ENCODE assay signal across 1 cellular context in the genomic region with DNA sequence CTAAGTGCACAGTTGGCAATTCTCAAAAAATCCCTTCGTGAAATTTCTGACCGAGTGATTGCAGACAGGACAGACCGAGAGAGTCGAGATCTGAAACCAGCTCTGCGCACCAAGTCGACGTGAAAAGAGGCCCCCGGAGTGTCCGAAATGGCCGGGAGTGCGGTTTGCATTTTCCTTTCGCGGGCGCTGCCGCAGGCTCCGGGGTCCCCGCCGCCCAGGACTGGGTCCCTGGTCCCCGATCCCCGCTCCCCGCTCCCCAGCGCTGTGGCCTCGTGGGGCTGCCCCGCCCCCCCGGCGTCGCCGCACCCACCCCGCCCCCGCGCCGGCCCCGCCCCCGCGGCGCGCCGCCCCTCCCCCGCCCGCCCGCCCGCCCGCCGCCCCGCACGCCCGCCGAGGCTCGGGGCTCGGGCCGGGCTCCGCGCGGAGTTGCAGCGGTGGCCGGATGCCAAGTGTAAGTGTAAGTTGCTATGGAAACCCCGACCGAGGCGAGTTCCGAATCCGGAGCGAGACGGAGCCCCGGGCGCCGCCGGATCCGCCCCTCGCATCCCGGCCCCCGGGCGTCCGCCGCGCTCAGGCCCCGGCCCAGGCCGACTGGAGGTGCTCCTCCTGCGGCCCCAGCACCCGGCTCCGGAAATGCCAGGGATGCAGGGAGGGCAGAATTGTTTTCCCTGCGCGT.
A peak's percentile ranks its signal among the peaks of the same experiment; 100 is the strongest.
TF ChIP-seq lines count a peak whose summit lies in the region.

No MANE protein-coding gene starts in this region.

TF ChIP-seq in HepG2, 621 proteins besides CTCF, POLR2A, EP300 and RAD21 (continued from another document and continues in another):
- TF ChIP-seq HNRNPLL (IDR thresholded peaks at IDR 0.05; ENCODE audit: low read depth, low read length, poor library complexity, severe bottlenecking) (peak; percentile 65), ZGPAT (CRISPR knock-in tag; IDR thresholded peaks at IDR 0.05) (peak; percentile 63; the same call in 1 of the 2 replicates), ZFX (CRISPR knock-in tag; IDR thresholded peaks at IDR 0.05; ENCODE audit: low read depth) (peak; percentile 64), CERS6 (CRISPR knock-in tag; IDR thresholded peaks at IDR 0.05) (no peak), SAP130 (CRISPR knock-in tag; IDR thresholded peaks at IDR 0.05; ENCODE audit: low read depth) (peak; percentile 86), ZFY (CRISPR knock-in tag; IDR thresholded peaks at IDR 0.05) (peak; percentile 72), AHR (CRISPR knock-in tag; IDR thresholded peaks at IDR 0.05) (no peak), PTBP1 (IDR thresholded peaks at IDR 0.05; ENCODE audit: low read depth, low read length, poor library complexity, severe bottlenecking) (no peak), THAP11 (CRISPR knock-in tag; IDR thresholded peaks at IDR 0.05) (0 out of 2 replicates have a peak, but pooled peaks have one; percentile 18), TRIM24 (CRISPR knock-in tag; IDR thresholded peaks at IDR 0.05) (no peak), ZNF331 (CRISPR knock-in tag; IDR thresholded peaks at IDR 0.05) (peak; percentile 10; the same call in 1 of the 2 replicates), ZNF329 (CRISPR knock-in tag; IDR thresholded peaks at IDR 0.05; ENCODE audit: low read depth) (no peak), SIX1 (CRISPR knock-in tag; IDR thresholded peaks at IDR 0.05; ENCODE audit: borderline replicate concordance) (no peak), GMEB1 (CRISPR knock-in tag; IDR thresholded peaks at IDR 0.05; ENCODE audit: borderline replicate concordance) (no peak; the same call in 1 of the 2 replicates), ZNF800 (CRISPR knock-in tag; IDR thresholded peaks at IDR 0.05) (no peak), SMARCE1 (IDR thresholded peaks at IDR 0.05; ENCODE audit: borderline replicate concordance) (no peak), ZNF740 (CRISPR knock-in tag; IDR thresholded peaks at IDR 0.05) (no peak), SKI (IDR thresholded peaks at IDR 0.05; ENCODE audit: partially characterized antibody) (no peak), NFRKB (IDR thresholded peaks at IDR 0.05) (no peak), XRCC5 (optimal IDR thresholded peaks at IDR 0.05; ENCODE audit: low read length) (peak; percentile 26), GPBP1L1 (CRISPR knock-in tag; IDR thresholded peaks at IDR 0.05) (no peak), CREB1 (IDR thresholded peaks at IDR 0.05) (no peak), CREB1 (CRISPR knock-in tag; IDR thresholded peaks at IDR 0.05) (no peak)
- TF ChIP-seq, protein P1, sequence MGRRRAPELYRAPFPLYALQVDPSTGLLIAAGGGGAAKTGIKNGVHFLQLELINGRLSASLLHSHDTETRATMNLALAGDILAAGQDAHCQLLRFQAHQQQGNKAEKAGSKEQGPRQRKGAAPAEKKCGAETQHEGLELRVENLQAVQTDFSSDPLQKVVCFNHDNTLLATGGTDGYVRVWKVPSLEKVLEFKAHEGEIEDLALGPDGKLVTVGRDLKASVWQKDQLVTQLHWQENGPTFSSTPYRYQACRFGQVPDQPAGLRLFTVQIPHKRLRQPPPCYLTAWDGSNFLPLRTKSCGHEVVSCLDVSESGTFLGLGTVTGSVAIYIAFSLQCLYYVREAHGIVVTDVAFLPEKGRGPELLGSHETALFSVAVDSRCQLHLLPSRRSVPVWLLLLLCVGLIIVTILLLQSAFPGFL (CRISPR knock-in tag; IDR thresholded peaks at IDR 0.05), result no peak
- TF ChIP-seq, protein P2, sequence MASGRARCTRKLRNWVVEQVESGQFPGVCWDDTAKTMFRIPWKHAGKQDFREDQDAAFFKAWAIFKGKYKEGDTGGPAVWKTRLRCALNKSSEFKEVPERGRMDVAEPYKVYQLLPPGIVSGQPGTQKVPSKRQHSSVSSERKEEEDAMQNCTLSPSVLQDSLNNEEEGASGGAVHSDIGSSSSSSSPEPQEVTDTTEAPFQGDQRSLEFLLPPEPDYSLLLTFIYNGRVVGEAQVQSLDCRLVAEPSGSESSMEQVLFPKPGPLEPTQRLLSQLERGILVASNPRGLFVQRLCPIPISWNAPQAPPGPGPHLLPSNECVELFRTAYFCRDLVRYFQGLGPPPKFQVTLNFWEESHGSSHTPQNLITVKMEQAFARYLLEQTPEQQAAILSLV (CRISPR knock-in tag; IDR thresholded peaks at IDR 0.05; ENCODE audit: borderline replicate concordance), result no peak
- TF ChIP-seq, protein P3, sequence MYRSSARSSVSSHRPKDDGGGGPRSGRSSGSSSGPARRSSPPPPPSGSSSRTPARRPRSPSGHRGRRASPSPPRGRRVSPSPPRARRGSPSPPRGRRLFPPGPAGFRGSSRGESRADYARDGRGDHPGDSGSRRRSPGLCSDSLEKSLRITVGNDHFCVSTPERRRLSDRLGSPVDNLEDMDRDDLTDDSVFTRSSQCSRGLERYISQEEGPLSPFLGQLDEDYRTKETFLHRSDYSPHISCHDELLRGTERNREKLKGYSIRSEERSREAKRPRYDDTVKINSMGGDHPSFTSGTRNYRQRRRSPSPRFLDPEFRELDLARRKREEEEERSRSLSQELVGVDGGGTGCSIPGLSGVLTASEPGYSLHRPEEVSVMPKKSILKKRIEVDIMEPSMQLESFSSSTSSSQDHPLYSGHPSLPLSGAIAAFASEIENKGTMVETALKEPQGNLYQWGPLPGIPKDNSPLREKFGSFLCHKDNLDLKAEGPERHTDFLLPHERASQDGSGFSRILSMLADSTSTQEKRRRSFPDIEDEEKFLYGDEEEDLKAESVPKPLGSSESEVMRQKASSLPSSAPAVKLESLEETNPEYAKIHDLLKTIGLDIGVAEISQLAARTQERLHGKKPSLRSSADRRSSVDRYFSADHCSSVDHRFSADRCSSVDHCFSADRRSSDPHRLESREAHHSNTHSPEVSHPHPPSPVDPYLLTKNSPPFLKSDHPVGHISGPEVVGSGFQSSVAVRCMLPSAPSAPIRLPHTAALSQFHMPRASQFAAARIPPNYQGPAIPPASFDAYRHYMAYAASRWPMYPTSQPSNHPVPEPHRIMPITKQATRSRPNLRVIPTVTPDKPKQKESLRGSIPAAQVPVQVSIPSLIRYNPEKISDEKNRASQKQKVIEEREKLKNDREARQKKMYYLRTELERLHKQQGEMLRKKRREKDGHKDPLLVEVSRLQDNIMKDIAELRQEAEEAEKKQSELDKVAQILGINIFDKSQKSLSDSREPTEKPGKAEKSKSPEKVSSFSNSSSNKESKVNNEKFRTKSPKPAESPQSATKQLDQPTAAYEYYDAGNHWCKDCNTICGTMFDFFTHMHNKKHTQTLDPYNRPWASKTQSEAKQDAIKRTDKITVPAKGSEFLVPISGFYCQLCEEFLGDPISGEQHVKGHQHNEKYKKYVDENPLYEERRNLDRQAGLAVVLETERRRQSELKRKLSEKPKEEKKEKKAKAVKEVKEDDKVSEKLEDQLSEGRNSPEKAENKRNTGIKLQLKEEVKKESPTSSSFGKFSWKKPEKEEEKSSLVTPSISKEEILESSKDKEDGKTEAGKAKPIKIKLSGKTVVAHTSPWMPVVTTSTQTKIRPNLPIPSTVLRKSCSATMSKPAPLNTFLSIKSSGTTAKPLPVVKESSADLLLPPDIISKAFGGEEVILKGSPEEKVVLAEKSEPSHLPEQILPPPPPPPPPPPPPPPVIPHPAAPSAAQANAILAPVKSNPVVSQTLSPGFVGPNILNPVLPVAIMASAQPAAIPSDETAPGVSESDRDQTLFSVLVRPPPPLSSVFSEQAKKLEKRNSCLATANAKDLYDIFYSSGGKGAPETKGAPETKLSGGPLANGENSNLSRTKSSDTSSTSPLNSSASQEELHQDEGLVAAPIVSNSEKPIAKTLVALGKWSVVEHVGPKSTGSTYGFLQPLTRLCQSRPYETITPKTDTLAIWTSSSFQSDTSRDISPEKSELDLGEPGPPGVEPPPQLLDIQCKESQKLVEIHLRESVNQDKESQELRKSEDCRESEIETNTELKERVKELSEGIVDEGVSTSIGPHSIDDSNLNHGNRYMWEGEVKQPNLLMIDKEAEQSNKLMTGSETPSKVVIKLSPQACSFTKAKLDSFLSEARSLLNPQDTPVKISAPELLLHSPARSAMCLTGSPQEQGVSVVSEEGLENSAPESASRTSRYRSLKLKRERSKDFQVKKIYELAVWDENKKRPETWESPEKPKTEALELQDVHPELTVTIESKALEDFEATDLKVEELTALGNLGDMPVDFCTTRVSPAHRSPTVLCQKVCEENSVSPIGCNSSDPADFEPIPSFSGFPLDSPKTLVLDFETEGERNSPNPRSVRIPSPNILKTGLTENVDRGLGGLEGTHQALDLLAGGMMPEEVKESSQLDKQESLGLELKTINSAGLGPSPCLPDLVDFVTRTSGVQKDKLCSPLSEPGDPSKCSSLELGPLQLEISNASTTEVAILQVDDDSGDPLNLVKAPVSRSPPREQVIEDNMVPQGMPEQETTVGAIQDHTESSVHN (CRISPR knock-in tag; IDR thresholded peaks at IDR 0.05), result no peak
- TF ChIP-seq, protein P4, sequence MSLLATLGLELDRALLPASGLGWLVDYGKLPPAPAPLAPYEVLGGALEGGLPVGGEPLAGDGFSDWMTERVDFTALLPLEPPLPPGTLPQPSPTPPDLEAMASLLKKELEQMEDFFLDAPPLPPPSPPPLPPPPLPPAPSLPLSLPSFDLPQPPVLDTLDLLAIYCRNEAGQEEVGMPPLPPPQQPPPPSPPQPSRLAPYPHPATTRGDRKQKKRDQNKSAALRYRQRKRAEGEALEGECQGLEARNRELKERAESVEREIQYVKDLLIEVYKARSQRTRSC (CRISPR knock-in tag; IDR thresholded peaks at IDR 0.05; ENCODE audit: low read depth), result no peak
- TF ChIP-seq, protein P5, sequence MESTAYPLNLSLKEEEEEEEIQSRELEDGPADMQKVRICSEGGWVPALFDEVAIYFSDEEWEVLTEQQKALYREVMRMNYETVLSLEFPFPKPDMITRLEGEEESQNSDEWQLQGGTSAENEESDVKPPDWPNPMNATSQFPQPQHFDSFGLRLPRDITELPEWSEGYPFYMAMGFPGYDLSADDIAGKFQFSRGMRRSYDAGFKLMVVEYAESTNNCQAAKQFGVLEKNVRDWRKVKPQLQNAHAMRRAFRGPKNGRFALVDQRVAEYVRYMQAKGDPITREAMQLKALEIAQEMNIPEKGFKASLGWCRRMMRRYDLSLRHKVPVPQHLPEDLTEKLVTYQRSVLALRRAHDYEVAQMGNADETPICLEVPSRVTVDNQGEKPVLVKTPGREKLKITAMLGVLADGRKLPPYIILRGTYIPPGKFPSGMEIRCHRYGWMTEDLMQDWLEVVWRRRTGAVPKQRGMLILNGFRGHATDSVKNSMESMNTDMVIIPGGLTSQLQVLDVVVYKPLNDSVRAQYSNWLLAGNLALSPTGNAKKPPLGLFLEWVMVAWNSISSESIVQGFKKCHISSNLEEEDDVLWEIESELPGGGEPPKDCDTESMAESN (CRISPR knock-in tag; conservative IDR thresholded peaks at IDR 0.05), result 0 out of 2 replicates have a peak, but pooled peaks have one; percentile 27
